31 cellular contexts compared by ENCODE assay signal in genomic region chr15:77712438-77712837, GRCh38.
"Had no signal": no experiment of that assay in that cellular context is flagged by ENCODE, and none has a peak within 500 bp of the region (broad histone marks: within the 10 kb centered on the region; RNA-seq: fewer than 3 reads in every experiment).

No MANE protein-coding gene starts in this region.

- H3K4me3 Mint-ChIP-seq: central memory CD8-positive, alpha-beta T cell; effector memory CD8-positive, alpha-beta T cell; immature natural killer cell; memory B cell; natural killer cell; stimulated activated effector memory CD8-positive, alpha-beta T cell treated with anti-CD3 and anti-CD28 coated beads, Interleukin-12 subunit alpha, Interleukin-12 subunit beta, amount 100 ng/mL, for 72 hours; type B pancreatic cell had no signal

- H3K27me3 ChIP-seq: ovary, right atrium auricular region, testis had no signal

- H3K36me3 Mint-ChIP-seq: immature natural killer cell; memory B cell; natural killer cell; stimulated activated effector memory CD8-positive, alpha-beta T cell treated with anti-CD3 and anti-CD28 coated beads, Interleukin-12 subunit alpha, Interleukin-12 subunit beta, amount 100 ng/mL, for 72 hours; type B pancreatic cell had no signal

- H3K27ac Mint-ChIP-seq: effector memory CD8-positive, alpha-beta T cell; immature natural killer cell; memory B cell; natural killer cell; stimulated activated effector memory CD8-positive, alpha-beta T cell treated with anti-CD3 and anti-CD28 coated beads, Interleukin-12 subunit alpha, Interleukin-12 subunit beta, amount 100 ng/mL, for 72 hours; type B pancreatic cell had no signal

- H3K9me3 Mint-ChIP-seq: central memory CD8-positive, alpha-beta T cell; effector memory CD8-positive, alpha-beta T cell; immature natural killer cell; memory B cell; natural killer cell; stimulated activated effector memory CD8-positive, alpha-beta T cell treated with anti-CD3 and anti-CD28 coated beads, Interleukin-12 subunit alpha, Interleukin-12 subunit beta, amount 100 ng/mL, for 72 hours; type B pancreatic cell had no signal

- H3K9me3 ChIP-seq: esophagus muscularis mucosa, heart right ventricle, left ventricle myocardium inferior, ovary, prostate gland, right atrium auricular region, sigmoid colon, stomach, testis, tibial artery had no signal

- H3K4me1 ChIP-seq: esophagus muscularis mucosa, heart right ventricle, left ventricle myocardium inferior, prostate gland, right atrium auricular region, stomach, testis, tibial artery had no signal

- ATAC-seq: effector memory CD8-positive, alpha-beta T cell; heart right ventricle; left colon; natural killer cell; stimulated activated effector memory CD8-positive, alpha-beta T cell treated with anti-CD3 and anti-CD28 coated beads, Interleukin-12 subunit alpha, Interleukin-12 subunit beta, amount 100 ng/mL, for 72 hours had no signal

- H3K4me1 Mint-ChIP-seq: central memory CD8-positive, alpha-beta T cell; immature natural killer cell; natural killer cell; stimulated activated effector memory CD8-positive, alpha-beta T cell treated with anti-CD3 and anti-CD28 coated beads, Interleukin-12 subunit alpha, Interleukin-12 subunit beta, amount 100 ng/mL, for 72 hours had no signal

- H3K36me3 ChIP-seq: esophagus muscularis mucosa, heart right ventricle, left ventricle myocardium inferior, ovary, prostate gland, right atrium auricular region, sigmoid colon, stomach, tibial artery had no signal

- H3K27ac ChIP-seq: coronary artery, epithelial cell of prostate, esophagus muscularis mucosa, heart right ventricle, left ventricle myocardium inferior, ovary, prostate gland, right atrium auricular region, sigmoid colon, stomach, testis, tibial artery had no signal

- H3K4me3 ChIP-seq: coronary artery, esophagus muscularis mucosa, heart right ventricle, left ventricle myocardium inferior, lung, ovary, prostate gland, right atrium auricular region, sigmoid colon, stomach, testis, tibial artery had no signal

- DNase-seq: dermis blood vessel endothelial cell; effector memory CD8-positive, alpha-beta T cell; foreskin melanocyte; glutamatergic neuron; heart right ventricle; hippocampal formation; immature natural killer cell; islet precursor cell; kidney glomerular epithelial cell; left colon; left ventricle myocardium inferior; natural killer cell; nucleus accumbens; ovary; sigmoid colon; stimulated activated CD4-positive, alpha-beta T cell treated with anti-CD3 and anti-CD28 coated beads, Interleukin-2, amount 100 ng/mL, for 24 hours; stimulated activated CD4-positive, alpha-beta T cell treated with anti-CD3 and anti-CD28 coated beads, Interleukin-4, amount 100 ng/mL, for 24 hours; stimulated activated naive CD4-positive, alpha-beta T cell treated with Interleukin-2 at 50 U/mL for 16 hours; stomach; testis; tibial artery had no signal
